ENCODE assay signal across 11 cellular contexts in the genomic region with DNA sequence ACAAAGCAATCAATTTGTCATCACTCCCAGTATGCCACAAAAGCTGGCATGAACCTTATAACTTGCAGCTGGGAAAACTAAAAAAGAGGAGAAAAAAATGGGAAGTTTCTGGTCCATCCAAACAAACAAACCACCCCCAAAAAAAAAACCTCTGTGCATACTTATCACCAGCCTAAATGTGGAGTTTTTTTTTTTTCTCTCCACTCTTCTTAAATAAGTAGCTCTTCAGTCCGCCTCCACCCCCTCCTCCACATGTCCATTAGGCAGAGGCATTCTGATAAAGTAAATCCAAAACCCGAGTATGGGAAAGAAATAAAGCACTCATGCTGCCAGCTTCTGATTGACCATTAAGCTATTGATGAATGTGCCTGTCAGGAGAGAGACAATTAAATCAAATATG.
"Had no signal": no experiment of that assay in that cellular context is flagged by ENCODE, and none has a peak within 500 bp of the region (broad histone marks: within the 10 kb centered on the region; RNA-seq: fewer than 3 reads in every experiment).

No MANE protein-coding gene starts in this region.

- ATAC-seq: gastrocnemius medialis, right cardiac atrium had no signal

- H3K27ac ChIP-seq: gastrocnemius medialis, upper lobe of left lung had no signal

- H3K4me3 ChIP-seq: gastrocnemius medialis, upper lobe of left lung had no signal

- DNase-seq: activated CD4-positive, alpha-beta T cell treated with anti-CD3 and anti-CD28 coated beads, Interleukin-2, amount 50 U/mL, for 4 hours; activated gamma-delta T cell; activated T-cell treated with anti-CD3 and anti-CD28 coated beads, Interleukin-2, amount 50 U/mL, for 48 hours; gastrocnemius medialis; kidney; left ventricle myocardium inferior; right cardiac atrium; stimulated activated naive CD4-positive, alpha-beta T cell; substantia nigra; T-helper 2 cell; upper lobe of left lung had no signal

- H3K36me3 ChIP-seq: gastrocnemius medialis, left ventricle myocardium inferior, upper lobe of left lung had no signal

- H3K9me3 ChIP-seq: gastrocnemius medialis, left ventricle myocardium inferior, upper lobe of left lung had no signal
